Comparison of ENCODE assay signal across 16 cellular contexts in the genomic region with DNA sequence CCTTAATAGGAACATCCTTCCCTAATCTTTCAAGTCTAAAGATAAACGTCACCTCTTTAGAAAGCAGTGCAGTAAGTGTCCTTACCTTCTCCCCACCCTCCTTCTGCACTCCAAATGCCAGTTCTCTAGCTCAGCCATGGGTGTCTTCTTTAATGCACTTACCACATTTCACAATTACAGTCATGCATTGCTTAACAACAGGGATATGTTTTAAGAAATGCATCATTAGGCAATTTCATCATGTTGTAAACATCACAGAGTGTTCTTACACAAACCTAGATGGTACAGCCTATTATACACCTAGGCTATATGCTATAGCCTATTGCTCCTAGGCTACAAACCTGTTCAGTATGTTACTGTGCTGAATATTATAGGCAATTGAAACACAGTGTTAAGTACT.
DNase-seq lines count a peak whose midpoint lies in the region; ATAC-seq, FAIRE-seq and TF ChIP-seq lines count a peak whose summit lies in the region.
"Had no signal": no experiment of that assay in that cellular context is flagged by ENCODE, and none has a peak within 500 bp of the region (broad histone marks: within the 10 kb centered on the region; RNA-seq: fewer than 3 reads in every experiment).

No MANE protein-coding gene starts in this region.

- ATAC-seq in A549 = no peak
- no peak for ATAC-seq in K562
- ATAC-seq: activated CD4-positive, alpha-beta T cell treated with anti-CD3 and anti-CD28 coated beads for 36 hours; activated T-cell treated with anti-CD3 and anti-CD28 coated beads, Interleukin-2, amount 50 U/mL, for 4 hours had no signal

- no TSS peak for BruUV-seq in K562 (replicated peaks; lab: Mats Ljungman, UMichigan)

- H3K4me3 ChIP-seq in A549 = no peak overlapping the region
- no peak overlapping the region for H3K4me3 ChIP-seq in HL-60 (replicated peaks; ENCODE audit: insufficient read depth, low read length)
- no peak overlapping the region for H3K4me3 ChIP-seq in K562
- no peak overlapping the region for H3K4me3 ChIP-seq in uterus
- H3K4me3 ChIP-seq: transverse colon had no signal

- intact Hi-C loops in K562 (cut with micrococcal nuclease) (no loop called here), uterus (cut with DNase I; ENCODE audit: low total_unique reads) (no loop called here)
- intact Hi-C loops in activated naive CD4-positive, alpha-beta T cell treated with anti-CD3 and anti-CD28 coated beads for 36 hours (cut with micrococcal nuclease) = no loop called here

- in situ Hi-C loops in K562 (cut with MboI) = no loop called here

- CTCF ChIA-PET in A549 (lab: Yijun Ruan, JAX) (no interaction called here), K562 (lab: Yijun Ruan, JAX; ENCODE audit: low intra/inter-chr PET ratio) (no interaction called here)
- CTCF ChIA-PET in activated naive CD4-positive, alpha-beta T cell treated with anti-CD3 and anti-CD28 coated beads for 36 hours (lab: Charles Lee) = interaction anchor here (1.1 to 1.4 kb wide), 2 partner anchors 10 to 192 kb away, joined by 3 to 5 read pairs; no protein-coding TSS in a partner anchor

- TF ChIP-seq RAD21 in A549 (conservative IDR thresholded peaks at IDR 0.05 in 1 of 2, IDR thresholded peaks at IDR 0.05 in 1 of 2) = no peak
- no peak for TF ChIP-seq RAD21 in K562 (CRISPR knock-in tag; conservative IDR thresholded peaks at IDR 0.05 in 1 of 2, IDR thresholded peaks at IDR 0.05 in 1 of 2)

- H3K4me3 Mint-ChIP-seq in activated naive CD4-positive, alpha-beta T cell treated with anti-CD3 and anti-CD28 coated beads for 36 hours = no peak overlapping the region
- H3K4me3 Mint-ChIP-seq: activated CD4-positive, alpha-beta T cell treated with anti-CD3 and anti-CD28 coated beads for 36 hours; activated T-cell treated with anti-CD3 and anti-CD28 coated beads, Interleukin-2, amount 50 U/mL, for 4 hours had no signal

- H3K36me3 ChIP-seq in K562 (ENCODE audit: control insufficient read depth, insufficient read depth, low read length) (no peaks in the 10 kb centered on the region), uterus (no peaks in the 10 kb centered on the region)
- H3K36me3 ChIP-seq: transverse colon had no signal

- no peaks in the 10 kb centered on the region for H4K20me1 ChIP-seq in K562 (replicated peaks; ENCODE audit: control insufficient read depth, insufficient read depth, low read length)

- H3K27ac Mint-ChIP-seq in activated naive CD4-positive, alpha-beta T cell treated with anti-CD3 and anti-CD28 coated beads for 36 hours = no peak overlapping the region
- H3K27ac Mint-ChIP-seq: activated CD4-positive, alpha-beta T cell treated with anti-CD3 and anti-CD28 coated beads for 36 hours had no signal

- H3K9me1 ChIP-seq in K562 (ENCODE audit: control insufficient read depth, insufficient read depth, low read length) = no peaks in the 10 kb centered on the region

- no peaks in the 10 kb centered on the region for H3K4me1 Mint-ChIP-seq in activated naive CD4-positive, alpha-beta T cell treated with anti-CD3 and anti-CD28 coated beads for 36 hours (ENCODE audit: low read depth)
- H3K4me1 Mint-ChIP-seq: activated CD4-positive, alpha-beta T cell treated with anti-CD3 and anti-CD28 coated beads for 36 hours had no signal

- TF ChIP-seq CTCF in A549 (IDR thresholded peaks at IDR 0.05) (no peak), HL-60 (IDR thresholded peaks at IDR 0.05; ENCODE audit: insufficient read depth, low read length) (no peak), K562 (IDR thresholded peaks at IDR 0.05 in 2 of 3, conservative IDR thresholded peaks at IDR 0.05 in 1 of 3; ENCODE audit: insufficient read depth in 2 of 3, low read depth in 1 of 3, low read length in 3 of 3) (no peak), uterus (IDR thresholded peaks at IDR 0.05) (no peak)

- FAIRE-seq in A549 (lab: Jason Lieb, UNC) (peak; percentile 7), K562 (lab: Jason Lieb, UNC) (no peak)

- H3K27me3 Mint-ChIP-seq in activated naive CD4-positive, alpha-beta T cell treated with anti-CD3 and anti-CD28 coated beads for 36 hours (ENCODE audit: low read depth) = no peaks in the 10 kb centered on the region
- H3K27me3 Mint-ChIP-seq: activated CD4-positive, alpha-beta T cell treated with anti-CD3 and anti-CD28 coated beads for 36 hours had no signal

- no peak overlapping the region for H3K9ac ChIP-seq in K562 (ENCODE audit: insufficient read depth in 1 of 2, low read depth in 2 of 2, low read length in 2 of 2)

- H3K27me3 ChIP-seq in HL-60 (ENCODE audit: insufficient read depth, poor library complexity, severe bottlenecking) (no peaks in the 10 kb centered on the region), K562 (ENCODE audit: control insufficient read depth in 2 of 2, insufficient read depth in 2 of 2, low read length in 2 of 2) (no peaks in the 10 kb centered on the region), uterus (no peaks in the 10 kb centered on the region)
- H3K27me3 ChIP-seq: transverse colon had no signal

- H2AFZ ChIP-seq in K562 (ENCODE audit: low read depth, low read length) = no peak overlapping the region

- H3K9me3 ChIP-seq in A549 (no peaks in the 10 kb centered on the region), K562 (replicated peaks; ENCODE audit: control insufficient read depth, insufficient read depth, low read depth, low read length) (no peaks in the 10 kb centered on the region), uterus (no peaks in the 10 kb centered on the region)
- H3K9me3 ChIP-seq: transverse colon had no signal

- H3K4me1 ChIP-seq in A549 = no peaks in the 10 kb centered on the region; the same call in 2 of the 3 replicates
- H3K4me1 ChIP-seq in K562 (replicated peaks in 1 of 2; ENCODE audit: control insufficient read depth in 2 of 2, insufficient read depth in 2 of 2, low read length in 2 of 2) = no peaks in the 10 kb centered on the region
- peaks cover 0 to 3% of the 10 kb centered on the region in 2 donors for H3K4me1 ChIP-seq in uterus
- H3K4me1 ChIP-seq: transverse colon had no signal

- H3K4me2 ChIP-seq in A549 (no peak overlapping the region), K562 (ENCODE audit: insufficient read depth, low read length) (no peak overlapping the region)

- WGBS in A549 (ENCODE audit: missing lambda C conversion rate) = 63% methylated on average over 1 of the region's 1 CpG
- 17% methylated on average over 1 of the region's 1 CpG for WGBS in K562 (ENCODE audit: insufficient coverage, low coverage, missing lambda C conversion rate)

- H3K27ac ChIP-seq in A549 (no peak overlapping the region; a peak in 1 of 6 replicates), HL-60 (replicated peaks) (no peak overlapping the region), K562 (ENCODE audit: extremely low read depth, low read depth, low read length) (no peak overlapping the region), uterus (no peak overlapping the region)
- H3K27ac ChIP-seq: transverse colon had no signal

- POLR2A ChIA-PET in A549 (lab: Yijun Ruan, JAX) (no interaction called here), K562 (lab: Yijun Ruan, JAX) (interaction anchor here (1.5 kb wide), 1 partner anchor 10 kb away, joined by 3 read pairs; no protein-coding TSS in a partner anchor)

- DNase-seq in A549 (ENCODE audit: low read depth in 1 of 2, low spot score in 1 of 2) (peak in 1 of 2 experiments; percentile 4), HL-60 (ENCODE audit: low read depth in 1 of 2, low spot score in 1 of 2) (peak; percentile 64 to 84), K562 (ENCODE audit: extremely low read depth in 1 of 4, low spot score in 3 of 4) (no peak), iris pigment epithelial cell (ENCODE audit: low read depth) (peak; percentile 94), uterus (no peak), NCI-H1436 treated with DMSO at 0.1 percent for 48 hours (lab: John Stamatoyannopoulos, UW) (no peak), NCI-H146 (lab: John Stamatoyannopoulos, UW) (no peak)
- DNase-seq in activated naive CD4-positive, alpha-beta T cell treated with anti-CD3 and anti-CD28 coated beads for 36 hours = no peak
- DNase-seq: activated CD4-positive, alpha-beta T cell treated with anti-CD3 and anti-CD28 coated beads for 36 hours; activated T-cell treated with anti-CD3 and anti-CD28 coated beads, Interleukin-2, amount 50 U/mL, for 4 hours; aorta; effector CD4-positive, alpha-beta T cell; KG1; NCI-H2171; occipital lobe; transverse colon had no signal

- no peaks in the 10 kb centered on the region for H3K9me3 Mint-ChIP-seq in activated naive CD4-positive, alpha-beta T cell treated with anti-CD3 and anti-CD28 coated beads for 36 hours
- H3K9me3 Mint-ChIP-seq: activated T-cell treated with anti-CD3 and anti-CD28 coated beads, Interleukin-2, amount 50 U/mL, for 4 hours had no signal

- H3K36me3 Mint-ChIP-seq in activated naive CD4-positive, alpha-beta T cell treated with anti-CD3 and anti-CD28 coated beads for 36 hours (ENCODE audit: low read depth) = peaks cover 9% of the 10 kb centered on the region

- TF ChIP-seq EP300 in A549 (IDR thresholded peaks at IDR 0.05) (no peak), K562 (IDR thresholded peaks at IDR 0.05; ENCODE audit: low read length) (no peak)

- TF ChIP-seq POLR2A in A549 (IDR thresholded peaks at IDR 0.05; ENCODE audit: low read length) (no peak), K562 (conservative IDR thresholded peaks at IDR 0.05) (no peak), uterus (IDR thresholded peaks at IDR 0.05) (no peak)

- no peaks in the 10 kb centered on the region for H3K79me2 ChIP-seq in K562 (ENCODE audit: control insufficient read depth, insufficient read depth, low read length)

TF ChIP-seq in A549, 52 proteins besides CTCF, POLR2A, EP300 and RAD21 (continues in another document):
- TF ChIP-seq FOSL2 (IDR thresholded peaks at IDR 0.05) = no peak
- no peak for TF ChIP-seq FOSL2 (CRISPR knock-in tag; IDR thresholded peaks at IDR 0.05)
- no peak for TF ChIP-seq POLR2AphosphoS2 (conservative IDR thresholded peaks at IDR 0.05; ENCODE audit: low read length)
- TF ChIP-seq, protein P1, sequence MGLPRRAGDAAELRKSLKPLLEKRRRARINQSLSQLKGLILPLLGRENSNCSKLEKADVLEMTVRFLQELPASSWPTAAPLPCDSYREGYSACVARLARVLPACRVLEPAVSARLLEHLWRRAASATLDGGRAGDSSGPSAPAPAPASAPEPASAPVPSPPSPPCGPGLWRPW (IDR thresholded peaks at IDR 0.05) = no peak

TF ChIP-seq in K562, 482 proteins besides CTCF, POLR2A, EP300 and RAD21:
- TF ChIP-seq RBM22 (IDR thresholded peaks at IDR 0.05; ENCODE audit: low read depth, low read length, poor library complexity, severe bottlenecking) = no peak
- TF ChIP-seq, protein P2, sequence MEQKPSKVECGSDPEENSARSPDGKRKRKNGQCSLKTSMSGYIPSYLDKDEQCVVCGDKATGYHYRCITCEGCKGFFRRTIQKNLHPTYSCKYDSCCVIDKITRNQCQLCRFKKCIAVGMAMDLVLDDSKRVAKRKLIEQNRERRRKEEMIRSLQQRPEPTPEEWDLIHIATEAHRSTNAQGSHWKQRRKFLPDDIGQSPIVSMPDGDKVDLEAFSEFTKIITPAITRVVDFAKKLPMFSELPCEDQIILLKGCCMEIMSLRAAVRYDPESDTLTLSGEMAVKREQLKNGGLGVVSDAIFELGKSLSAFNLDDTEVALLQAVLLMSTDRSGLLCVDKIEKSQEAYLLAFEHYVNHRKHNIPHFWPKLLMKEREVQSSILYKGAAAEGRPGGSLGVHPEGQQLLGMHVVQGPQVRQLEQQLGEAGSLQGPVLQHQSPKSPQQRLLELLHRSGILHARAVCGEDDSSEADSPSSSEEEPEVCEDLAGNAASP (IDR thresholded peaks at IDR 0.05) = no peak
- TF ChIP-seq RFX5 (IDR thresholded peaks at IDR 0.05; ENCODE audit: low read depth, low read length) = no peak
- 0 out of 2 replicates have a peak, but pooled peaks have one; percentile 12 for TF ChIP-seq CEBPB (tag; IDR thresholded peaks at IDR 0.05)

Comparison
In these comparisons a context has a peak if more than half of its experiments do, and no peak if none do; other contexts are left out.
1. DNase-seq: peak in HL-60 (2 of 2) and iris pigment epithelial cell (single experiment); none in K562 (0 of 4), uterus (0 of 2), NCI-H1436 treated with DMSO at 0.1 percent for 48 hours (single experiment), activated naive CD4-positive, alpha-beta T cell treated with anti-CD3 and anti-CD28 coated beads for 36 hours (single experiment) and NCI-H146 (single experiment).